In the genomic region with DNA sequence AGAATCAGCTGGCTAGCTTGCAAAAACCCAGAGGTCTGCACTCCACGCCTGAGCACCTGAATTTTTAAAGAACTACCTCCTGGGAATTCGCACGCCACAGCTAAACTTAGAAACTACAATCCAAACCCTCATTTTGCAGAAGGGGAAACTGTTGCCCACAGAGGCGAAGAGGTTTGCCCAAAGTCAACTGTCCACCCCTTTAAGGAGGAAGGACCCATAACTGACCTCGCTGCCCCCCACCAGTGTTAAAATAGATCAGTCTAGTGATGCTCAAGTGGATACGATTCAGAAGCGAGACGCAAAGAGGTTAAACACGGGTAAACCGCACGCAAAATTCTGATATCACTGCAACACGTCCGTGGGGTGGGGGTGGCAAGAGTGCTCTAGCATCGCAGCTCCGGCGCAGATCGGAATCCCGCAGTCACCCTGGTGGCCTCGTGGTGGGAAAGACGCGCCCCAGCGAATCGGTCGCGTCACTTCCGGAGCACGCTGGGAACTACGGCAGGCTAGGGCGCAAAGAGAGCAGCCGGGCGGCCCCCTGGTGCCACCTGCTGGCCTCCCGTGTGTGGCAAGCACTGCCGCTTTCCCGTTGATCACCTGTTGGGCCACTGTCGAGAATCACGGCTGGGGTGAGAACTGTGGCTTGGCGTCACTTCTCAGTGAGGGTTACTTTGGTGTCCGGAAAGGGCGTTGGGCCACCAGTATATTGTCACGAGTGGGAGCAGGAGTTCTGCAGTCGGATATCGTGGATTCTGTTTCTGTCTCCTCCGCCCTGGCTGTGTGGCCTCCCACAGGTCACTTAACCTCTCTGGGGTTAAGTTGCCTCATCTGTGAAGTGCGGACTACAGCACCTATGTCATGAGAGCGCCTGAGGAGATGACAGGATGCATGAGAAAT, we compare ENCODE assay signal across 8 cellular contexts. TPM values are rescaled to one million over a fixed set of nuclear protein-coding genes. Genes with fewer than 3 reads are reported as not detected.
DNase-seq lines count a peak whose midpoint lies in the region; ATAC-seq, FAIRE-seq and TF ChIP-seq lines count a peak whose summit lies in the region.

Gene ALKBH2 (minus strand): TSS at position 451 of the 897 bp plus-strand sequence. CDS start 686 bp downstream, outside the sequence.

- H3K9me1 ChIP-seq in endothelial cell of umbilical vein (replicated peaks; ENCODE audit: control insufficient read depth, extremely low read depth, insufficient read depth, low read length): no peaks in the 10 kb centered on the region

- H3K27ac ChIP-seq in OCI-LY1 (ENCODE audit: low read depth, low read length, poor library complexity, severe bottlenecking) (peak within 1 kb of the TSS; percentile 64), endothelial cell of umbilical vein (ENCODE audit: insufficient read depth, low read depth, low read length) (peak within 1 kb of the TSS; percentile 43)

- no peaks in the 10 kb centered on the region for H4K20me1 ChIP-seq in OCI-LY1 (ENCODE audit: insufficient read depth, low read length)
- no peaks in the 10 kb centered on the region for H4K20me1 ChIP-seq in endothelial cell of umbilical vein (replicated peaks; ENCODE audit: control insufficient read depth, extremely low read depth, insufficient read depth, low read length)

- H3K4me3 ChIP-seq in OCI-LY1 (ENCODE audit: low read depth, low read length, poor library complexity, severe bottlenecking): peak within 1 kb of the TSS; percentile 91
- peak within 1 kb of the TSS in 2 of 3 experiments; percentile 33 to 41 for H3K4me3 ChIP-seq in endothelial cell of umbilical vein (replicated peaks in 1 of 3; ENCODE audit: insufficient read depth in 1 of 3, low read depth in 1 of 3, low read length in 3 of 3)
- peak within 1 kb of the TSS; percentile 45 for H3K4me3 ChIP-seq in mononuclear cell (ENCODE audit: low read length)

- H3F3A ChIP-seq in OCI-LY1 (ENCODE audit: insufficient read depth, low read length): no peaks in the 10 kb centered on the region

- peak; percentile 67 for TF ChIP-seq POLR2A in endothelial cell of umbilical vein (IDR thresholded peaks at IDR 0.05; ENCODE audit: low read depth, low read length)

- no peaks in the 10 kb centered on the region for H3K27me3 ChIP-seq in OCI-LY1 (ENCODE audit: insufficient read depth, low read length)
- H3K27me3 ChIP-seq in endothelial cell of umbilical vein (ENCODE audit: control insufficient read depth in 2 of 2, insufficient read depth in 2 of 2, low read length in 2 of 2): no peaks in the 10 kb centered on the region
- H3K27me3 ChIP-seq in mononuclear cell (ENCODE audit: insufficient read depth, low read length): no peaks in the 10 kb centered on the region

- DNase-seq in D721Med (ENCODE audit: insufficient read length, low spot score) (peak; percentile 84), HuH-7 (ENCODE audit: low spot score) (peak; percentile 90), endothelial cell of umbilical vein (ENCODE audit: low read depth, low spot score) (peak; percentile 89)
- peak; percentile 98 for DNase-seq in activated CD8-positive, alpha-beta memory T cell treated with anti-CD3 and anti-CD28 coated beads, Interleukin-2, amount 50 U/mL, for 48 hours
- DNase-seq in stimulated activated CD8-positive, alpha-beta memory T cell treated with anti-CD3 and anti-CD28 coated beads, Interleukin-4, amount 100 ng/mL, for 1 hour (ENCODE audit: low read depth in 2 of 2, low spot score in 1 of 2): peak; percentile 87 to 88

- dilution Hi-C loops in endothelial cell of umbilical vein (cut with MboI; ENCODE audit: extremely low pct_ligation_motif_present, low sequenced_read_pairs): no loop called here

- FAIRE-seq in D721Med (lab: Jason Lieb, UNC) (no peak), endothelial cell of umbilical vein (lab: Jason Lieb, UNC) (peak; percentile 96)

- H3K4me1 ChIP-seq in OCI-LY1 (ENCODE audit: insufficient read depth, low read length, severe bottlenecking) (peaks cover 48% of the 10 kb centered on the region), endothelial cell of umbilical vein (ENCODE audit: control insufficient read depth, extremely low read depth, insufficient read depth, low read length) (peaks cover 7% of the 10 kb centered on the region), mononuclear cell (ENCODE audit: insufficient read depth, low read length) (peaks cover 32% of the 10 kb centered on the region)

- H3K36me3 ChIP-seq in OCI-LY1 (ENCODE audit: insufficient read depth, low read length) (peaks cover 17% of the 10 kb centered on the region), endothelial cell of umbilical vein (ENCODE audit: control insufficient read depth in 2 of 2, extremely low read depth in 1 of 2, insufficient read depth in 2 of 2, low read length in 2 of 2) (peaks cover 0 to 1% of the 10 kb centered on the region in 2 experiments)

- TF ChIP-seq CTCF in D721Med (IDR thresholded peaks at IDR 0.05; ENCODE audit: insufficient read depth, missing control alignments): peak; percentile 92
- peak; percentile 60 for TF ChIP-seq CTCF in OCI-LY1 (IDR thresholded peaks at IDR 0.05; ENCODE audit: low read length)
- TF ChIP-seq CTCF in endothelial cell of umbilical vein (IDR thresholded peaks at IDR 0.05; ENCODE audit: extremely low read depth in 1 of 2, insufficient read depth in 1 of 2, low read depth in 1 of 2, low read length in 2 of 2): peak; percentile 99 to 100

- no peaks in the 10 kb centered on the region for H3K9me2 ChIP-seq in OCI-LY1 (ENCODE audit: low read depth, low read length)

- no peak within 1 kb of the TSS for H2AFZ ChIP-seq in OCI-LY1 (ENCODE audit: low read length)
- H2AFZ ChIP-seq in endothelial cell of umbilical vein (ENCODE audit: low read depth, low read length): peak within 1 kb of the TSS; percentile 75

- peak within 1 kb of the TSS; percentile 99 for H3K4me2 ChIP-seq in OCI-LY1 (ENCODE audit: low read length)
- H3K4me2 ChIP-seq in endothelial cell of umbilical vein (ENCODE audit: insufficient read depth, low read length): peak within 1 kb of the TSS; percentile 41

- H3K9ac ChIP-seq in OCI-LY1 (ENCODE audit: low read length) (peak within 1 kb of the TSS; percentile 98), endothelial cell of umbilical vein (replicated peaks; ENCODE audit: extremely low read depth, insufficient read depth, low read length) (peak within 1 kb of the TSS; percentile 14)

- H3K9me3 ChIP-seq in OCI-LY1 (ENCODE audit: low read length) (no peaks in the 10 kb centered on the region), endothelial cell of umbilical vein (replicated peaks; ENCODE audit: control insufficient read depth, insufficient read depth, low read length) (no peaks in the 10 kb centered on the region), mononuclear cell (ENCODE audit: low read depth, low read length) (no peaks in the 10 kb centered on the region)

- peak; percentile 60 for ATAC-seq in GM21423 (IDR thresholded peaks at IDR 0.05; ENCODE audit: unreplicated experiment)

- CTCF ChIA-PET in endothelial cell of umbilical vein (lab: Charles Lee): interaction anchor here (0.7 to 2.7 kb wide), 15 partner anchors 19 to 531 kb away, joined by 3 to 14 read pairs (median 3); partner anchors contain the start of genes ISCU and USP30

- peaks cover 15% of the 10 kb centered on the region for H3K79me2 ChIP-seq in OCI-LY1 (ENCODE audit: insufficient read depth, low read length)
- H3K79me2 ChIP-seq in endothelial cell of umbilical vein (ENCODE audit: control insufficient read depth, insufficient read depth, low read length): no peaks in the 10 kb centered on the region

- intact Hi-C loops in endothelial cell of umbilical vein (cut with micrococcal nuclease): loop anchor here (1.0 to 2.0 kb wide), 10 partner anchors 19 to 578 kb away; partner anchors contain the start of genes FICD and USP30

- POLR2A ChIA-PET in endothelial cell of umbilical vein (lab: Charles Lee): no interaction called here

- BruUV-seq in endothelial cell of umbilical vein (replicated peaks; lab: Mats Ljungman, UMichigan): TSS peak; percentile 84

TF ChIP-seq in endothelial cell of umbilical vein, 7 proteins besides CTCF, POLR2A, EP300 and RAD21:
- TF ChIP-seq MYC (IDR thresholded peaks at IDR 0.05; ENCODE audit: low read depth, low read length) (peak; percentile 80), POLR2AphosphoS5 (IDR thresholded peaks at IDR 0.05; ENCODE audit: insufficient read depth, low read depth, low read length) (peak; percentile 81), FOS (IDR thresholded peaks at IDR 0.05; ENCODE audit: borderline replicate concordance, insufficient read depth, low read length) (peak; percentile 22), EZH2 (IDR thresholded peaks at IDR 0.05; ENCODE audit: borderline replicate concordance, low read depth, low read length, severe bottlenecking) (no peak), GATA2 (IDR thresholded peaks at IDR 0.05; ENCODE audit: insufficient read depth, insufficient read length, low read depth, low read length) (no peak), JUN (IDR thresholded peaks at IDR 0.05; ENCODE audit: borderline replicate concordance, insufficient read depth, insufficient read length, low read depth) (no peak)
- TF ChIP-seq, protein P1, sequence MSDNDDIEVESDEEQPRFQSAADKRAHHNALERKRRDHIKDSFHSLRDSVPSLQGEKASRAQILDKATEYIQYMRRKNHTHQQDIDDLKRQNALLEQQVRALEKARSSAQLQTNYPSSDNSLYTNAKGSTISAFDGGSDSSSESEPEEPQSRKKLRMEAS (IDR thresholded peaks at IDR 0.05; ENCODE audit: insufficient read depth, insufficient read length): peak; percentile 95

RNA-seq across cellular contexts. Expression of gene ALKBH2, which starts in this region (rescaled TPM):
- total RNA-seq in endothelial cell of umbilical vein (5.4 TPM in 2 replicates), mononuclear cell (6.8 TPM)
- 5.9 and 7.3 TPM in 2 replicates for polyA plus RNA-seq in endothelial cell of umbilical vein
- 6.6 and 7.2 TPM in 2 replicates for polyA plus RNA-seq in endothelial cell of umbilical vein (2011; cell fraction: cytosol; rRNA removed)
- polyA plus RNA-seq in endothelial cell of umbilical vein (2011; cell fraction: nucleus; rRNA removed): 17.5 and 21.2 TPM in 2 replicates
- polyA plus RNA-seq in endothelial cell of umbilical vein (2012): 13.4 and 13.6 TPM in 2 replicates
- polyA minus RNA-seq in endothelial cell of umbilical vein: 4.1 and 5.5 TPM in 2 replicates
- polyA minus RNA-seq in endothelial cell of umbilical vein (2011; cell fraction: cytosol; rRNA and poly(A)+ RNA removed): 12.8 TPM
- polyA minus RNA-seq in endothelial cell of umbilical vein (2011; cell fraction: nucleus; rRNA and poly(A)+ RNA removed): 4.5 and 5.4 TPM in 2 replicates

Comparison
In these comparisons a context has a peak if more than half of its experiments do, and no peak if none do; other contexts are left out.
1. Peak in every context shown above with its lines: DNase-seq, ATAC-seq, H3K4me3 ChIP-seq and H3K27ac ChIP-seq.
2. H3K4me3 ChIP-seq: peak in every context shown above with its lines; median percentile 91 in OCI-LY1; 45 in mononuclear cell; 37 in endothelial cell of umbilical vein.